9 cellular contexts compared by ENCODE assay signal in the genomic region with DNA sequence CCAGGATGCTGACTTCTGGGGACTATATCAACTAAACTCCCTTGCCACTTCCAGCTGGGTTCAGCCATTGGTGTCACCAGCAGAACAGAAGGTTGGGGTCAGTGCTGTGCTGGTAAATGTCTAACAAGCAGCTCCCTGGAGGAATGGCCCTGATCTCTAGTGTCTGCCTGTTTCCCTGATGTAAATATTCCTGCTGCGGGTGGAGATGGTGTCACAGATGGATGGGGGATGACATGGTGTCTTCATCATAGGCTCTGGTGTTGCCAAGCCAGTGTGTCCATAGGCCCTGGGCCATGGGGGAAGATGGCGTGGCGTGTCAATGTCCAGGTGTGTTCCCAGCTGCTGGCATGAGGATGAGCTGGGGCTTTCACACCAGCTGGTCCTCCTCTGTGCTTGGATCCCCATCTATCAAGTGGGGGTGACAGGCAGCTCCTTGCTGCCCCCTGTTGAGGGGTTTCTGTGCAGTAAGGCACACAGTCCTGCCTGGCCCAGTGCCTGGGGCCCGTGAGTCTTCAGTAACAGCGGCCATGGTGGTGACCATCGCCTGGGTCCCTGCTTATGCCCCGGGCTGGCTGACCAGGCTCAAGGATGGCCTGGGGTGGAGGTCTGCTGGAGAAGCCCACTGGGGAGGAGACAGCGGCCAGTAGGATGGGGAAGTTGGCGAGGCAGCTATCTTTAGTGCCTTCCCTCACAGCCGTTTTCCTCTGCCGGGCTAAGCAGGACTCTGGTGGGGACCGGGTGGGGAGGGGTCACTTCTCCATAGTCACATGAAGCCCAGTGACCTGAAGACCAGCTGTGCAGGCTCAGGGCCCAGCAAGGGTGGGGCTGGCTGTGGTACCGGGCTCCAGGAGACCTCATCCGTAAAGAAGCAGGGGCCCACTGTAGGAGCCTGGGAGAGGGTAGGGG. TPM values are rescaled to one million over a fixed set of nuclear protein-coding genes. Genes with fewer than 3 reads are reported as not detected.
A peak's percentile ranks its signal among the peaks of the same experiment; 100 is the strongest.
DNase-seq lines count a peak whose midpoint lies in the region; ATAC-seq and TF ChIP-seq lines count a peak whose summit lies in the region.
"Had no signal": no experiment of that assay in that cellular context is flagged by ENCODE, and none has a peak within 500 bp of the region (broad histone marks: within the 10 kb centered on the region; RNA-seq: fewer than 3 reads in every experiment).

No MANE protein-coding gene starts in this region.

- no peaks in the 10 kb centered on the region for H3K9me2 ChIP-seq in neural cell (ENCODE audit: insufficient read depth, low read length)

- no peaks in the 10 kb centered on the region for H3K27me3 ChIP-seq in neural cell (ENCODE audit: insufficient read depth, low read depth, low read length)

- DNase-seq in Right ventricle myocardium superior (peak; percentile 73), cardiac septum (ENCODE audit: low spot score) (no peak), activated B cell treated with CpG ODN at 0.5 μM for 24 hours (no peak), A172 (ENCODE audit: low spot score) (no peak), T1000 (lab: John Stamatoyannopoulos, UW) (no peak), middle frontal gyrus (ENCODE audit: extremely low spot score, low spot score) (no peak)
- DNase-seq in effector CD4-positive, alpha-beta T cell: peak; percentile 36

- no peak for TF ChIP-seq RAD21 in neural cell (conservative IDR thresholded peaks at IDR 0.05)

- H3K36me3 Mint-ChIP-seq in activated B cell treated with CpG ODN at 0.5 μM for 24 hours (ENCODE audit: low read depth): peaks cover 9% of the 10 kb centered on the region

- CTCF ChIA-PET in activated B cell treated with CpG ODN at 0.5 μM for 24 hours (lab: Charles Lee): interaction anchor here (0.7 to 2.4 kb wide), 6 partner anchors 37 to 538 kb away, joined by 3 to 25 read pairs (median 4); no protein-coding TSS in a partner anchor

- H3K9ac ChIP-seq in neural cell (ENCODE audit: low read length): no peak overlapping the region
- H3K9ac ChIP-seq: parathyroid adenoma had no signal

- H3K4me3 Mint-ChIP-seq in activated B cell treated with CpG ODN at 0.5 μM for 24 hours: no peak overlapping the region

- no peaks in the 10 kb centered on the region for H3F3A ChIP-seq in neural cell (ENCODE audit: insufficient read depth, low read length, poor library complexity, severe bottlenecking)

- H2AFZ ChIP-seq in neural cell (ENCODE audit: low read depth, low read length): no peak overlapping the region
- H2AFZ ChIP-seq: parathyroid adenoma had no signal

- H3K4me1 Mint-ChIP-seq in activated B cell treated with CpG ODN at 0.5 μM for 24 hours: peaks cover 17% of the 10 kb centered on the region

- H3K27ac Mint-ChIP-seq in activated B cell treated with CpG ODN at 0.5 μM for 24 hours: no peak overlapping the region

- peaks cover 3% of the 10 kb centered on the region for H3K36me3 ChIP-seq in neural cell (ENCODE audit: insufficient read depth, low read length)

- ATAC-seq in Right ventricle myocardium superior (ENCODE audit: poor library complexity): peak; percentile 16
- peak; percentile 29 for ATAC-seq in activated B cell treated with CpG ODN at 0.5 μM for 24 hours (ENCODE audit: low read depth)

- no peak overlapping the region for H3K4me3 ChIP-seq in neural cell (ENCODE audit: low read length)

- no peak overlapping the region for H3K4me2 ChIP-seq in neural cell (ENCODE audit: low read length)

- POLR2A ChIA-PET in activated B cell treated with CpG ODN at 0.5 μM for 24 hours (lab: Charles Lee): interaction anchor here (1.0 to 1.3 kb wide), 2 partner anchors 12 to 13 kb away, joined by 3 read pairs; no protein-coding TSS in a partner anchor

- no peaks in the 10 kb centered on the region for H3K9me3 ChIP-seq in neural cell (ENCODE audit: low read length)

- H3K79me2 ChIP-seq in neural cell (replicated peaks; ENCODE audit: insufficient read depth, low read length): no peaks in the 10 kb centered on the region
- H3K79me2 ChIP-seq: parathyroid adenoma had no signal

- intact Hi-C loops in Right ventricle myocardium superior (cut with DNase I): no loop called here
- intact Hi-C loops in cardiac septum (cut with DNase I): no loop called here
- intact Hi-C loops in activated B cell treated with CpG ODN at 0.5 μM for 24 hours (cut with micrococcal nuclease): loop anchor here (1.0 to 10.0 kb wide), 3 partner anchors 52 to 299 kb away; no protein-coding TSS in a partner anchor

- TF ChIP-seq EP300 in neural cell (conservative IDR thresholded peaks at IDR 0.05; ENCODE audit: poor library complexity, severe bottlenecking): no peak

- TF ChIP-seq CTCF in activated B cell treated with CpG ODN at 0.5 μM for 24 hours (IDR thresholded peaks at IDR 0.05) (no peak), neural cell (IDR thresholded peaks at IDR 0.05; ENCODE audit: poor library complexity, severe bottlenecking) (peak; percentile 15)

- H3K27ac ChIP-seq in neural cell (ENCODE audit: low read length): no peak overlapping the region
- H3K27ac ChIP-seq: parathyroid adenoma had no signal

- H3K9me3 Mint-ChIP-seq in activated B cell treated with CpG ODN at 0.5 μM for 24 hours: no peaks in the 10 kb centered on the region

- H3K27me3 Mint-ChIP-seq in activated B cell treated with CpG ODN at 0.5 μM for 24 hours: no peaks in the 10 kb centered on the region

- no peaks in the 10 kb centered on the region for H4K20me1 ChIP-seq in neural cell (ENCODE audit: insufficient read depth)

TF ChIP-seq in neural cell, 6 proteins besides CTCF, POLR2A, EP300 and RAD21:
- TF ChIP-seq TAF1 (IDR thresholded peaks at IDR 0.05; ENCODE audit: low read depth) (no peak), MXI1 (conservative IDR thresholded peaks at IDR 0.05; ENCODE audit: poor library complexity, severe bottlenecking) (no peak), POLR2AphosphoS5 (IDR thresholded peaks at IDR 0.05) (no peak)
- TF ChIP-seq, protein P1, sequence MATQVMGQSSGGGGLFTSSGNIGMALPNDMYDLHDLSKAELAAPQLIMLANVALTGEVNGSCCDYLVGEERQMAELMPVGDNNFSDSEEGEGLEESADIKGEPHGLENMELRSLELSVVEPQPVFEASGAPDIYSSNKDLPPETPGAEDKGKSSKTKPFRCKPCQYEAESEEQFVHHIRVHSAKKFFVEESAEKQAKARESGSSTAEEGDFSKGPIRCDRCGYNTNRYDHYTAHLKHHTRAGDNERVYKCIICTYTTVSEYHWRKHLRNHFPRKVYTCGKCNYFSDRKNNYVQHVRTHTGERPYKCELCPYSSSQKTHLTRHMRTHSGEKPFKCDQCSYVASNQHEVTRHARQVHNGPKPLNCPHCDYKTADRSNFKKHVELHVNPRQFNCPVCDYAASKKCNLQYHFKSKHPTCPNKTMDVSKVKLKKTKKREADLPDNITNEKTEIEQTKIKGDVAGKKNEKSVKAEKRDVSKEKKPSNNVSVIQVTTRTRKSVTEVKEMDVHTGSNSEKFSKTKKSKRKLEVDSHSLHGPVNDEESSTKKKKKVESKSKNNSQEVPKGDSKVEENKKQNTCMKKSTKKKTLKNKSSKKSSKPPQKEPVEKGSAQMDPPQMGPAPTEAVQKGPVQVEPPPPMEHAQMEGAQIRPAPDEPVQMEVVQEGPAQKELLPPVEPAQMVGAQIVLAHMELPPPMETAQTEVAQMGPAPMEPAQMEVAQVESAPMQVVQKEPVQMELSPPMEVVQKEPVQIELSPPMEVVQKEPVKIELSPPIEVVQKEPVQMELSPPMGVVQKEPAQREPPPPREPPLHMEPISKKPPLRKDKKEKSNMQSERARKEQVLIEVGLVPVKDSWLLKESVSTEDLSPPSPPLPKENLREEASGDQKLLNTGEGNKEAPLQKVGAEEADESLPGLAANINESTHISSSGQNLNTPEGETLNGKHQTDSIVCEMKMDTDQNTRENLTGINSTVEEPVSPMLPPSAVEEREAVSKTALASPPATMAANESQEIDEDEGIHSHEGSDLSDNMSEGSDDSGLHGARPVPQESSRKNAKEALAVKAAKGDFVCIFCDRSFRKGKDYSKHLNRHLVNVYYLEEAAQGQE (IDR thresholded peaks at IDR 0.05; ENCODE audit: borderline replicate concordance): no peak

RNA-seq across cellular contexts. Expression of a gene that starts 12.7 kb away (rescaled TPM):
- total RNA-seq in Right ventricle myocardium superior (300 TPM), cardiac septum (317 TPM), activated B cell treated with CpG ODN at 0.5 μM for 24 hours (3,087 and 3,439 TPM in 2 replicates)
- polyA plus RNA-seq in neural cell: 1,527 and 1,646 TPM in 2 replicates
- 1,279 and 1,307 TPM in 2 replicates for polyA minus RNA-seq in neural cell
- 867 and 969 TPM in 2 replicates for total RNA-seq in A172 (2014; rRNA removed; shearing (Covaris generic))

RNA-seq across cellular contexts. Expression of a gene that starts 43.1 kb away (rescaled TPM):
- total RNA-seq in Right ventricle myocardium superior: 32.2 TPM
- 41.1 TPM for total RNA-seq in cardiac septum
- 10.0 and 11.4 TPM in 2 replicates for total RNA-seq in activated B cell treated with CpG ODN at 0.5 μM for 24 hours
- 68.4 and 85.4 TPM in 2 replicates for polyA plus RNA-seq in neural cell
- polyA minus RNA-seq in neural cell: 88.6 and 92.4 TPM in 2 replicates
- total RNA-seq in A172 (2014; rRNA removed; shearing (Covaris generic)): 2.4 and 2.9 TPM in 2 replicates

Comparison
In these comparisons a context has a peak if more than half of its experiments do, and no peak if none do; other contexts are left out.
1. DNase-seq: peak in Right ventricle myocardium superior (single experiment) and effector CD4-positive, alpha-beta T cell (single experiment); none in cardiac septum (single experiment), activated B cell treated with CpG ODN at 0.5 μM for 24 hours (single experiment), A172 (single experiment), T1000 (single experiment) and middle frontal gyrus (single experiment).